ENCODE assay signal across 27 cellular contexts in genomic region chr10:77045046-77045445, GRCh38.
"Had no signal": no experiment of that assay in that cellular context is flagged by ENCODE, and none has a peak within 500 bp of the region (broad histone marks: within the 10 kb centered on the region; RNA-seq: fewer than 3 reads in every experiment).

No MANE protein-coding gene starts in this region.

- H3K4me3 ChIP-seq: adrenal gland, ascending aorta, gastroesophageal sphincter, mucosa of descending colon, right lobe of liver, stomach, testis, uterus had no signal

- FAIRE-seq: small intestine had no signal

- H3K36me3 ChIP-seq: adrenal gland, ascending aorta, brain microvascular endothelial cell, gastroesophageal sphincter, right lobe of liver, stomach, uterus had no signal

- H3K4me1 ChIP-seq: adrenal gland, right lobe of liver, testis, uterus had no signal

- DNase-seq: activated B cell treated with CpG ODN at 0.5 μM for 24 hours; activated CD4-positive, alpha-beta T cell treated with anti-CD3 and anti-CD28 coated beads for 36 hours; activated CD4-positive, alpha-beta T cell treated with anti-CD3 and anti-CD28 coated beads, Interleukin-2, amount 50 U/mL, for 4 hours; activated CD8-positive, alpha-beta memory T cell treated with anti-CD3 and anti-CD28 coated beads for 24 hours; activated CD8-positive, alpha-beta memory T cell treated with anti-CD3 and anti-CD28 coated beads, Interleukin-2, amount 50 U/mL, for 4 hours; activated naive CD4-positive, alpha-beta T cell; activated T-cell treated with anti-CD3 and anti-CD28 coated beads, Interleukin-2, amount 50 U/mL, for 24 hours; adrenal gland; brain microvascular endothelial cell; central memory CD4-positive, alpha-beta T cell; dermis blood vessel endothelial cell; effector CD8-positive, alpha-beta T cell; erythroblast; mesenchymal stem cell; mucosa of descending colon; naive B cell; occipital lobe; right lobe of liver; small intestine; stimulated activated CD4-positive, alpha-beta T cell treated with anti-CD3 and anti-CD28 coated beads, Interleukin-2, amount 100 ng/mL, for 24 hours; stomach; testis; trophoblast cell; uterus had no signal

- ATAC-seq: activated CD4-positive, alpha-beta T cell treated with anti-CD3 and anti-CD28 coated beads for 36 hours; gastroesophageal sphincter; mucosa of descending colon; right lobe of liver; stimulated activated effector memory CD8-positive, alpha-beta T cell treated with anti-CD3 and anti-CD28 coated beads, Interleukin-12 subunit alpha, Interleukin-12 subunit beta, amount 100 ng/mL, for 72 hours had no signal

- H3K27me3 ChIP-seq: ascending aorta, brain microvascular endothelial cell, gastroesophageal sphincter, right lobe of liver, stomach, testis, uterus had no signal

- H3K9me3 ChIP-seq: adrenal gland, ascending aorta, gastroesophageal sphincter, mucosa of descending colon, right lobe of liver, stomach, testis, uterus had no signal

- H3K27ac ChIP-seq: adrenal gland, ascending aorta, brain microvascular endothelial cell, gastroesophageal sphincter, right lobe of liver, stomach, testis, uterus had no signal
